ENCODE assay signal across 14 cellular contexts in genomic region chr15:100537326-100537725, GRCh38. TPM values are rescaled to one million over a fixed set of nuclear protein-coding genes. Genes with fewer than 3 reads are reported as not detected.
A peak's percentile ranks its signal among the peaks of the same experiment; 100 is the strongest.
DNase-seq lines count a peak whose midpoint lies in the region; ATAC-seq and TF ChIP-seq lines count a peak whose summit lies in the region.
"Had no signal": no experiment of that assay in that cellular context is flagged by ENCODE, and none has a peak within 500 bp of the region (broad histone marks: within the 10 kb centered on the region; RNA-seq: fewer than 3 reads in every experiment).

No MANE protein-coding gene starts in this region.

- no peak overlapping the region for H3K4me3 ChIP-seq in A673 (ENCODE audit: low read depth, low read length, poor library complexity, severe bottlenecking)
- H3K4me3 ChIP-seq: left ventricle myocardium inferior, MG63 had no signal

- POLR2A ChIA-PET in MCF 10A (lab: Yijun Ruan, JAX) (no interaction called here), A673 (lab: Charles Lee; ENCODE audit: low non-redundant PET) (interaction anchor here (0.6 kb wide), 1 partner anchor 181 kb away, joined by 8 read pairs; no protein-coding TSS in a partner anchor)

- H3K9me3 ChIP-seq in T-helper 17 cell (ENCODE audit: control insufficient read depth, low read length, poor library complexity, severe bottlenecking): no peaks in the 10 kb centered on the region
- H3K9me3 ChIP-seq in A673 (ENCODE audit: low read depth, low read length, poor library complexity, severe bottlenecking): no peaks in the 10 kb centered on the region
- H3K9me3 ChIP-seq: MG63 had no signal

- no peak overlapping the region for H3K4me3 Mint-ChIP-seq in T-helper 17 cell
- H3K4me3 Mint-ChIP-seq in MCF 10A (ENCODE audit: unreplicated experiment): no peak overlapping the region

- no peaks in the 10 kb centered on the region for H3K4me1 ChIP-seq in A673 (ENCODE audit: insufficient read depth, low read length, poor library complexity, severe bottlenecking)
- H3K4me1 ChIP-seq: left ventricle myocardium inferior had no signal

- no peaks in the 10 kb centered on the region for H3K36me3 ChIP-seq in A673 (ENCODE audit: insufficient read depth, low read length, poor library complexity, severe bottlenecking)
- H3K36me3 ChIP-seq: left ventricle myocardium inferior, MG63 had no signal

- H3K9me3 Mint-ChIP-seq in MCF 10A (ENCODE audit: unreplicated experiment): no peaks in the 10 kb centered on the region

- H3K27me3 ChIP-seq in A673 (replicated peaks; ENCODE audit: insufficient read depth, low read depth, low read length, poor library complexity): peaks cover 10% of the 10 kb centered on the region

- H3K4me1 Mint-ChIP-seq in T-helper 17 cell (no peaks in the 10 kb centered on the region), MCF 10A (ENCODE audit: insufficient read depth, unreplicated experiment) (no peaks in the 10 kb centered on the region)

- ATAC-seq in GM21367 (IDR thresholded peaks at IDR 0.05; ENCODE audit: unreplicated experiment): peak; percentile 88
- peak; percentile 71 for ATAC-seq in HG03354 (IDR thresholded peaks at IDR 0.05; ENCODE audit: poor library complexity, severe bottlenecking, unreplicated experiment)
- ATAC-seq in T-helper 17 cell: peak; percentile 36

- BruUV-seq in MCF 10A (replicated peaks; lab: Mats Ljungman, UMichigan): no TSS peak
- no TSS peak for BruUV-seq in A673 (replicated peaks; lab: Mats Ljungman, UMichigan)

- H3K27ac ChIP-seq in A673 (ENCODE audit: low read depth, low read length, poor library complexity, severe bottlenecking): no peak overlapping the region
- H3K27ac ChIP-seq: left ventricle myocardium inferior had no signal

- CTCF ChIA-PET in MCF 10A (lab: Yijun Ruan, JAX): no interaction called here
- CTCF ChIA-PET in A673 (lab: Charles Lee): no interaction called here

- no peak overlapping the region for H3K27ac Mint-ChIP-seq in T-helper 17 cell
- H3K27ac Mint-ChIP-seq in MCF 10A (ENCODE audit: low read depth, unreplicated experiment): no peak overlapping the region

- H3K27me3 Mint-ChIP-seq in T-helper 17 cell (no peaks in the 10 kb centered on the region), MCF 10A (ENCODE audit: insufficient read depth, unreplicated experiment) (peaks cover under 1% of the 10 kb centered on the region)

- DNase-seq in T-helper 17 cell: no peak
- DNase-seq in AG08395 (ENCODE audit: low spot score): no peak
- no peak for DNase-seq in MCF 10A (ENCODE audit: unreplicated experiment)
- no peak for DNase-seq in T-helper 2 cell
- DNase-seq in A673 (ENCODE audit: low spot score): no peak
- DNase-seq: dermis blood vessel endothelial cell, DMS 273 treated with DMSO at 0.1 percent for 48 hours, foreskin melanocyte, GOT3, left ventricle myocardium inferior, MG63, NCI-H69 had no signal

- peaks cover 6% of the 10 kb centered on the region for H3K36me3 Mint-ChIP-seq in T-helper 17 cell (ENCODE audit: low read depth)
- H3K36me3 Mint-ChIP-seq in MCF 10A (ENCODE audit: insufficient read depth, unreplicated experiment): no peaks in the 10 kb centered on the region

- intact Hi-C loops in MCF 10A (cut with micrococcal nuclease) (no loop called here), A673 (cut with micrococcal nuclease; ENCODE audit: unreplicated experiment) (no loop called here)

- TF ChIP-seq CTCF in MCF 10A (IDR thresholded peaks at IDR 0.05; ENCODE audit: unreplicated experiment) (no peak), A673 (conservative IDR thresholded peaks at IDR 0.05; ENCODE audit: low read depth, low read length) (no peak)

RNA-seq across cellular contexts. Expression of gene CERS3, which starts 8.6 kb away (rescaled TPM):
- total RNA-seq in T-helper 17 cell: 1 to 10 TPM; 2.0 to 2.8 TPM
- not detected in 2 replicates for total RNA-seq in MCF 10A (2022)
- not detected in 2 replicates for total RNA-seq in A673 (2021)
- total RNA-seq: dermis blood vessel endothelial cell had no signal

Comparison
In these comparisons a context has a peak if more than half of its experiments do, and no peak if none do; other contexts are left out.
1. ATAC-seq: peak in every context shown above with its lines; median percentile 88 in GM21367; 71 in HG03354; 36 in T-helper 17 cell.